In the genomic region with DNA sequence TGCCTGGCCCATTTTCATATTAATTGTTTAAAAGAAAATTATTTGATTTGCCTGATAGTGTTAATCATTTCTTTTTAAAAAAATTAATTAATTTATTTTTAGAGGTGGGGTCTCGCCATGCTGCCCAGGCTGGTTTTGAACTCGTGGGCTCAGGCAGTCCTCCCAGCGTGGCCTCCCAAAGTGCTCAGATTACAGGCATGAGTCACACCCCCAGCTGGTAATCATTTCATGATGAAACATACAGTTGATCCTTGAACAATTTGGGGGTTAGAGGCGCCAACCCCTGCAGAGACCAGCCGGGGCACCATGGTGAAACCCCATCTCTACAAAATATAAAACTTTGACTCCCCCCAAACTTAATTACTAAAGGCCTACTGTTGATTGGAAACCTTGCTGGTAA, we compare ENCODE assay signal across 1 cellular context.
TF ChIP-seq lines count a peak whose summit lies in the region.

No MANE protein-coding gene starts in this region.

TF ChIP-seq in SK-N-SH treated with all-trans-retinoic acid at 6 μM for 48 hours, 23 proteins besides CTCF, POLR2A, EP300 and RAD21 (continued from another document):
- TF ChIP-seq BACH2 (CRISPR knock-in tag; IDR thresholded peaks at IDR 0.05; ENCODE audit: borderline replicate concordance) (no peak), ZC3H10 (CRISPR knock-in tag; IDR thresholded peaks at IDR 0.05) (no peak), CSDC2 (CRISPR knock-in tag; IDR thresholded peaks at IDR 0.05) (no peak), GLIS3 (CRISPR knock-in tag; IDR thresholded peaks at IDR 0.05) (no peak), ZFP3 (CRISPR knock-in tag; IDR thresholded peaks at IDR 0.05) (no peak), ESRRG (CRISPR knock-in tag; IDR thresholded peaks at IDR 0.05) (no peak), ZFP30 (CRISPR knock-in tag; IDR thresholded peaks at IDR 0.05) (no peak), TOX (CRISPR knock-in tag; IDR thresholded peaks at IDR 0.05; ENCODE audit: borderline replicate concordance) (no peak)
